In genomic region chr1:144537234-144537633, GRCh38 we compare ENCODE assay signal across 7 cellular contexts. TPM values are rescaled to one million over a fixed set of nuclear protein-coding genes. Genes with fewer than 3 reads are reported as not detected.
"Had no signal": no experiment of that assay in that cellular context is flagged by ENCODE, and none has a peak within 500 bp of the region (broad histone marks: within the 10 kb centered on the region; RNA-seq: fewer than 3 reads in every experiment).

No MANE protein-coding gene starts in this region.

RNA-seq across cellular contexts. Expression of gene PPIAL4F, which starts 55.5 kb away (rescaled TPM):
- total RNA-seq: GM23248, GM23338, H1, H4, H7, H9, HFFc6 had no signal
